In genomic region chr11:63837027-63837688, GRCh38 we compare ENCODE assay signal across 8 cellular contexts. TPM values are rescaled to one million over a fixed set of nuclear protein-coding genes. Genes with fewer than 3 reads are reported as not detected.
DNase-seq lines count a peak whose midpoint lies in the region; ATAC-seq and TF ChIP-seq lines count a peak whose summit lies in the region.

No MANE protein-coding gene starts in this region.

- H3K4me3 Mint-ChIP-seq in activated T-helper 1 cell treated with anti-CD3 and anti-CD28 coated beads, Interleukin-12 subunit alpha, Interleukin-12 subunit beta, Interleukin-2, Interleukin-4 antibody, amounts not matched to agents 30 ng/mL and 10 ng/mL and 1 ng/mL, durations not matched to agents 14 hours and 24 hours and 36 hours, result peak overlapping the region; percentile 57
- H3K4me3 Mint-ChIP-seq in nephron progenitor cell, result no peak overlapping the region
- peak overlapping the region; percentile 80 to 83 for H3K4me3 Mint-ChIP-seq in stimulated activated naive CD8-positive, alpha-beta T cell treated with anti-CD3 and anti-CD28 coated beads, Interleukin-15, amount 100 ng/mL, for 72 hours

- no peak overlapping the region for H3K4me2 ChIP-seq in fibroblast of lung (ENCODE audit: extremely low read depth, insufficient read depth, low read length)

- no peak overlapping the region for H3K4me3 ChIP-seq in fibroblast of lung (replicated peaks in 1 of 4; ENCODE audit: control extremely low read depth in 1 of 4, insufficient read depth in 1 of 4, low read depth in 3 of 4, low read length in 4 of 4)

- no peak overlapping the region for H3K27ac ChIP-seq in fibroblast of lung (ENCODE audit: insufficient read depth, low read length)

- H2AFZ ChIP-seq in fibroblast of lung (ENCODE audit: low read length), result no peak overlapping the region

- H3K36me3 Mint-ChIP-seq in activated T-helper 1 cell treated with anti-CD3 and anti-CD28 coated beads, Interleukin-12 subunit alpha, Interleukin-12 subunit beta, Interleukin-2, Interleukin-4 antibody, amounts not matched to agents 30 ng/mL and 10 ng/mL and 1 ng/mL, durations not matched to agents 14 hours and 24 hours and 36 hours (ENCODE audit: low read depth), result peaks cover 14% of the 10 kb centered on the region
- H3K36me3 Mint-ChIP-seq in nephron progenitor cell (ENCODE audit: low read depth), result no peaks in the 10 kb centered on the region

- H3K9me3 ChIP-seq in fibroblast of lung (ENCODE audit: control insufficient read depth, insufficient read depth, low read depth, low read length), result no peaks in the 10 kb centered on the region

- no peak overlapping the region for H3K9ac ChIP-seq in fibroblast of lung (ENCODE audit: insufficient read depth, low read length)

- peaks cover 29% of the 10 kb centered on the region for H3K79me2 ChIP-seq in fibroblast of lung (ENCODE audit: control insufficient read depth, insufficient read depth, low read length)

- no peaks in the 10 kb centered on the region for H3K9me3 Mint-ChIP-seq in activated T-helper 1 cell treated with anti-CD3 and anti-CD28 coated beads, Interleukin-12 subunit alpha, Interleukin-12 subunit beta, Interleukin-2, Interleukin-4 antibody, amounts not matched to agents 30 ng/mL and 10 ng/mL and 1 ng/mL, durations not matched to agents 14 hours and 24 hours and 36 hours
- no peaks in the 10 kb centered on the region for H3K9me3 Mint-ChIP-seq in nephron progenitor cell
- H3K9me3 Mint-ChIP-seq in stimulated activated naive CD8-positive, alpha-beta T cell treated with anti-CD3 and anti-CD28 coated beads, Interleukin-15, amount 100 ng/mL, for 72 hours, result no peaks in the 10 kb centered on the region

- no peaks in the 10 kb centered on the region for H3K27me3 ChIP-seq in fibroblast of lung (ENCODE audit: control insufficient read depth, insufficient read depth, low read length)

- H3K4me1 Mint-ChIP-seq in activated T-helper 1 cell treated with anti-CD3 and anti-CD28 coated beads, Interleukin-12 subunit alpha, Interleukin-12 subunit beta, Interleukin-2, Interleukin-4 antibody, amounts not matched to agents 30 ng/mL and 10 ng/mL and 1 ng/mL, durations not matched to agents 14 hours and 24 hours and 36 hours (ENCODE audit: low read depth), result peaks cover 51% of the 10 kb centered on the region
- H3K4me1 Mint-ChIP-seq in nephron progenitor cell, result peaks cover 61% of the 10 kb centered on the region
- peaks cover 44% of the 10 kb centered on the region for H3K4me1 Mint-ChIP-seq in stimulated activated naive CD8-positive, alpha-beta T cell treated with anti-CD3 and anti-CD28 coated beads, Interleukin-15, amount 100 ng/mL, for 72 hours

- intact Hi-C loops in activated T-helper 1 cell treated with anti-CD3 and anti-CD28 coated beads, Interleukin-12 subunit alpha, Interleukin-12 subunit beta, Interleukin-2, Interleukin-4 antibody, amounts not matched to agents 30 ng/mL and 10 ng/mL and 1 ng/mL, durations not matched to agents 14 hours and 24 hours and 36 hours (cut with micrococcal nuclease), result loop anchor here (1.0 kb wide), 4 partner anchors 51 to 109 kb away; no protein-coding TSS in a partner anchor

- H3K27me3 Mint-ChIP-seq in activated T-helper 1 cell treated with anti-CD3 and anti-CD28 coated beads, Interleukin-12 subunit alpha, Interleukin-12 subunit beta, Interleukin-2, Interleukin-4 antibody, amounts not matched to agents 30 ng/mL and 10 ng/mL and 1 ng/mL, durations not matched to agents 14 hours and 24 hours and 36 hours (ENCODE audit: insufficient read depth), result peaks cover 5% of the 10 kb centered on the region
- no peaks in the 10 kb centered on the region for H3K27me3 Mint-ChIP-seq in nephron progenitor cell (ENCODE audit: low read depth, poor library complexity)
- H3K27me3 Mint-ChIP-seq in stimulated activated naive CD8-positive, alpha-beta T cell treated with anti-CD3 and anti-CD28 coated beads, Interleukin-15, amount 100 ng/mL, for 72 hours, result no peaks in the 10 kb centered on the region

- TF ChIP-seq CTCF in fibroblast of lung (conservative IDR thresholded peaks at IDR 0.05 in 1 of 2, IDR thresholded peaks at IDR 0.05 in 1 of 2; ENCODE audit: low read depth in 1 of 2, low read length in 2 of 2) (peak; percentile 84 to 96), nephron progenitor cell (IDR thresholded peaks at IDR 0.05) (peak; percentile 86)

- peak overlapping the region; percentile 77 for H3K27ac Mint-ChIP-seq in activated T-helper 1 cell treated with anti-CD3 and anti-CD28 coated beads, Interleukin-12 subunit alpha, Interleukin-12 subunit beta, Interleukin-2, Interleukin-4 antibody, amounts not matched to agents 30 ng/mL and 10 ng/mL and 1 ng/mL, durations not matched to agents 14 hours and 24 hours and 36 hours
- H3K27ac Mint-ChIP-seq in nephron progenitor cell, result no peak overlapping the region
- H3K27ac Mint-ChIP-seq in stimulated activated naive CD8-positive, alpha-beta T cell treated with anti-CD3 and anti-CD28 coated beads, Interleukin-15, amount 100 ng/mL, for 72 hours, result no peak overlapping the region

- H3K4me1 ChIP-seq in fibroblast of lung (ENCODE audit: control insufficient read depth, extremely low read depth, insufficient read depth, low read length), result peaks cover 9% of the 10 kb centered on the region

- no peaks in the 10 kb centered on the region for H3K36me3 ChIP-seq in fibroblast of lung (ENCODE audit: control insufficient read depth, insufficient read depth, low read length)

- ATAC-seq in stimulated activated naive CD8-positive, alpha-beta T cell treated with anti-CD3 and anti-CD28 coated beads, Interleukin-15, amount 100 ng/mL, for 72 hours, result no peak
- no peak for ATAC-seq in HG02642 (IDR thresholded peaks at IDR 0.05; ENCODE audit: poor library complexity, unreplicated experiment)

- no peaks in the 10 kb centered on the region for H4K20me1 ChIP-seq in fibroblast of lung (ENCODE audit: control insufficient read depth, extremely low read depth, insufficient read depth, low read length)

- DNase-seq in D341Med (ENCODE audit: low spot score) (peak; percentile 77), LoVo (ENCODE audit: low spot score) (peak; percentile 79), RKO (ENCODE audit: low spot score) (peak; percentile 76), fibroblast of lung (ENCODE audit: low read depth in 2 of 2) (peak; percentile 51 to 74), nephron progenitor cell (peak; percentile 75)
- peak; percentile 66 for DNase-seq in activated T-helper 1 cell treated with anti-CD3 and anti-CD28 coated beads, Interleukin-12 subunit alpha, Interleukin-12 subunit beta, Interleukin-2, Interleukin-4 antibody, amounts not matched to agents 30 ng/mL and 10 ng/mL and 1 ng/mL, durations not matched to agents 14 hours and 24 hours and 36 hours (ENCODE audit: low spot score)
- peak; percentile 69 to 72 for DNase-seq in stimulated activated naive CD8-positive, alpha-beta T cell treated with anti-CD3 and anti-CD28 coated beads, Interleukin-15, amount 100 ng/mL, for 72 hours

RNA-seq across cellular contexts. Expression of gene MARK2, which starts 1.8 kb away (rescaled TPM):
- 44.7 and 46.0 TPM in 2 replicates for total RNA-seq in activated T-helper 1 cell treated with anti-CD3 and anti-CD28 coated beads, Interleukin-12 subunit alpha, Interleukin-12 subunit beta, Interleukin-2, Interleukin-4 antibody, amounts not matched to agents 30 ng/mL and 10 ng/mL and 1 ng/mL, durations not matched to agents 14 hours and 24 hours and 36 hours
- total RNA-seq in fibroblast of lung, result 5.4 and 6.4 TPM in 2 replicates
- 12.3 and 16.8 TPM in 2 replicates for polyA plus RNA-seq in fibroblast of lung
- 10.2 and 13.6 TPM in 2 replicates for polyA plus RNA-seq in fibroblast of lung (2012)
- polyA minus RNA-seq in fibroblast of lung (ENCODE audit: low replicate concordance), result 6.4 and 13.5 TPM in 2 replicates

RNA-seq across cellular contexts. Expression of gene SPINDOC, which starts 23.9 kb away (rescaled TPM):
- total RNA-seq in activated T-helper 1 cell treated with anti-CD3 and anti-CD28 coated beads, Interleukin-12 subunit alpha, Interleukin-12 subunit beta, Interleukin-2, Interleukin-4 antibody, amounts not matched to agents 30 ng/mL and 10 ng/mL and 1 ng/mL, durations not matched to agents 14 hours and 24 hours and 36 hours, result 60.0 and 64.3 TPM in 2 replicates
- total RNA-seq in fibroblast of lung, result 10.7 and 10.8 TPM in 2 replicates
- polyA plus RNA-seq in fibroblast of lung, result 10.9 and 13.9 TPM in 2 replicates
- polyA plus RNA-seq in fibroblast of lung (2012), result 15.7 and 22.1 TPM in 2 replicates
- polyA minus RNA-seq in fibroblast of lung (ENCODE audit: low replicate concordance), result 8.2 and 8.9 TPM in 2 replicates
